7 cellular contexts compared by ENCODE assay signal in genomic region chr22:46634973-46635685, GRCh38. TPM values are rescaled to one million over a fixed set of nuclear protein-coding genes. Genes with fewer than 3 reads are reported as not detected.
A peak's percentile ranks its signal among the peaks of the same experiment; 100 is the strongest.
DNase-seq lines count a peak whose midpoint lies in the region; ATAC-seq, FAIRE-seq and TF ChIP-seq lines count a peak whose summit lies in the region.
"Not testable (repeated sequence)": the region's sequence is repeated elsewhere in the genome, so short reads cannot be mapped to it uniquely, and the experiment has no call there.

No MANE protein-coding gene starts in this region.

- not testable (repeated sequence) for FAIRE-seq in small intestine (lab: Jason Lieb, UNC)

- not testable (repeated sequence) for H3K27ac Mint-ChIP-seq in endodermal cell

- 75% methylated on average over 12 of the region's 30 CpGs; no CpG with 5 or more reads in 1 of the 2 experiments for WGBS in endodermal cell (ENCODE audit: insufficient coverage in 1 of 2, insufficient read length in 1 of 2), 2 experiments
- 47 to 51% (median 51%) methylated on average over 26 to 29 of the region's 30 CpGs for WGBS in small intestine, 3 donors

- not testable (repeated sequence) for H3K9me3 Mint-ChIP-seq in endodermal cell

- H3K36me3 ChIP-seq in endodermal cell (ENCODE audit: control insufficient read depth, insufficient read depth, low read length); left ventricle myocardium inferior; small intestine (ENCODE audit: control insufficient read depth in 2 of 2, insufficient read depth in 2 of 2, low read length in 2 of 2): not testable (repeated sequence)
- H3K36me3 ChIP-seq in left lung (peaks cover 0 to 25% of the 10 kb centered on the region in 2 donors), mucosa of rectum (ENCODE audit: control insufficient read depth in 2 of 2, insufficient read depth in 2 of 2, low read length in 2 of 2) (peaks cover 18 to 22% of the 10 kb centered on the region in 2 donors)

- not testable (repeated sequence) for H3K4me1 Mint-ChIP-seq in endodermal cell

- not testable (repeated sequence) for H3K27me3 ChIP-seq in endodermal cell (ENCODE audit: control insufficient read depth, insufficient read depth, low read length, poor library complexity, severe bottlenecking); left ventricle myocardium inferior (ENCODE audit: low read depth); left lung; mucosa of rectum (ENCODE audit: control insufficient read depth in 2 of 2, insufficient read depth in 2 of 2, low read length in 2 of 2); small intestine (ENCODE audit: control insufficient read depth in 2 of 2, insufficient read depth in 2 of 2, low read length in 2 of 2)

- H3K36me3 Mint-ChIP-seq in endodermal cell (ENCODE audit: low read depth): not testable (repeated sequence)

- not testable (repeated sequence) for H3K9me3 ChIP-seq in endodermal cell (ENCODE audit: control insufficient read depth, low read length); left ventricle myocardium inferior (replicated peaks); left lung; mucosa of rectum (ENCODE audit: control insufficient read depth in 2 of 2, low read length in 2 of 2); small intestine (ENCODE audit: control insufficient read depth, low read depth)

- not testable (repeated sequence) for H3K4me3 Mint-ChIP-seq in endodermal cell

- H3K27me3 Mint-ChIP-seq in endodermal cell (ENCODE audit: insufficient read depth): not testable (repeated sequence)

- ATAC-seq in left lung: peak; percentile 63

- intact Hi-C loops in left ventricle myocardium inferior (cut with micrococcal nuclease); left lung (cut with DNase I): not testable (repeated sequence)

- DNase-seq in ELR (ENCODE audit: low read depth): peak; percentile 34
- DNase-seq in OCI-M1 (lab: John Stamatoyannopoulos, UW): peak; percentile 4
- peak; percentile 64 for DNase-seq in endodermal cell
- DNase-seq in left ventricle myocardium inferior: peak; percentile 71
- DNase-seq in left lung: peak; percentile 64 to 77
- DNase-seq in small intestine: peak; percentile 78

- not testable (repeated sequence) for H3K9ac ChIP-seq in endodermal cell (ENCODE audit: extremely low read depth, low read length, poor library complexity, severe bottlenecking); mucosa of rectum (ENCODE audit: low read depth in 1 of 2, low read length in 2 of 2)

- H3K4me1 ChIP-seq in endodermal cell (ENCODE audit: control insufficient read depth, insufficient read depth, low read length); left lung: not testable (repeated sequence)
- H3K4me1 ChIP-seq in left ventricle myocardium inferior: peaks cover 74% of the 10 kb centered on the region
- H3K4me1 ChIP-seq in mucosa of rectum (ENCODE audit: control insufficient read depth in 2 of 2, insufficient read depth in 2 of 2, low read length in 2 of 2): peaks cover 5 to 22% of the 10 kb centered on the region in 2 donors
- H3K4me1 ChIP-seq in small intestine (ENCODE audit: control insufficient read depth in 2 of 2, insufficient read depth in 1 of 2, low read depth in 1 of 2, low read length in 1 of 2): peaks cover 4 to 11% of the 10 kb centered on the region in 2 donors

- not testable (repeated sequence) for TF ChIP-seq CTCF in endodermal cell (conservative IDR thresholded peaks at IDR 0.05); left ventricle myocardium inferior (IDR thresholded peaks at IDR 0.05; ENCODE audit: borderline replicate concordance); left lung (IDR thresholded peaks at IDR 0.05)

- H3K27ac ChIP-seq in endodermal cell (ENCODE audit: low read depth, low read length); left lung: not testable (repeated sequence)
- H3K27ac ChIP-seq in left ventricle myocardium inferior (replicated peaks) (peak overlapping the region; percentile 79), mucosa of rectum (ENCODE audit: low read depth in 2 of 2, low read length in 2 of 2) (peak overlapping the region; percentile 56 to 64), small intestine (ENCODE audit: low read depth in 1 of 2, low read length in 1 of 2) (peak overlapping the region in 1 of 2 donors; percentile 52)

- H3K4me3 ChIP-seq in endodermal cell (ENCODE audit: low read length); left ventricle myocardium inferior; left lung; mucosa of rectum (ENCODE audit: low read length in 2 of 2); small intestine (ENCODE audit: low read depth in 1 of 2, low read length in 2 of 2): not testable (repeated sequence)

RNA-seq across cellular contexts. Expression of gene GRAMD4, which starts 14.9 kb away (rescaled TPM):
- total RNA-seq in endodermal cell (10 to 100 TPM; 38.0 to 43.3 TPM), left ventricle myocardium inferior (77.6 TPM), left lung (10 to 100 TPM; 61.8 to 78.2 TPM)
- polyA plus RNA-seq in endodermal cell (2013, experiment 1 of 2): 32.1 TPM
- 27.6 TPM for polyA plus RNA-seq in endodermal cell (2013, experiment 2 of 2)
- 10 to 100 TPM; 30.5 to 64.9 (median 43.2) TPM for polyA plus RNA-seq in small intestine

Comparison
In these comparisons a context has a peak if more than half of its experiments do, and no peak if none do; other contexts are left out.
1. DNase-seq: peak in every context shown above with its lines; median percentile 78 in small intestine; 71 in left ventricle myocardium inferior; 70 in left lung; 64 in endodermal cell; 34 in ELR; 4 in OCI-M1.